In the genomic region with DNA sequence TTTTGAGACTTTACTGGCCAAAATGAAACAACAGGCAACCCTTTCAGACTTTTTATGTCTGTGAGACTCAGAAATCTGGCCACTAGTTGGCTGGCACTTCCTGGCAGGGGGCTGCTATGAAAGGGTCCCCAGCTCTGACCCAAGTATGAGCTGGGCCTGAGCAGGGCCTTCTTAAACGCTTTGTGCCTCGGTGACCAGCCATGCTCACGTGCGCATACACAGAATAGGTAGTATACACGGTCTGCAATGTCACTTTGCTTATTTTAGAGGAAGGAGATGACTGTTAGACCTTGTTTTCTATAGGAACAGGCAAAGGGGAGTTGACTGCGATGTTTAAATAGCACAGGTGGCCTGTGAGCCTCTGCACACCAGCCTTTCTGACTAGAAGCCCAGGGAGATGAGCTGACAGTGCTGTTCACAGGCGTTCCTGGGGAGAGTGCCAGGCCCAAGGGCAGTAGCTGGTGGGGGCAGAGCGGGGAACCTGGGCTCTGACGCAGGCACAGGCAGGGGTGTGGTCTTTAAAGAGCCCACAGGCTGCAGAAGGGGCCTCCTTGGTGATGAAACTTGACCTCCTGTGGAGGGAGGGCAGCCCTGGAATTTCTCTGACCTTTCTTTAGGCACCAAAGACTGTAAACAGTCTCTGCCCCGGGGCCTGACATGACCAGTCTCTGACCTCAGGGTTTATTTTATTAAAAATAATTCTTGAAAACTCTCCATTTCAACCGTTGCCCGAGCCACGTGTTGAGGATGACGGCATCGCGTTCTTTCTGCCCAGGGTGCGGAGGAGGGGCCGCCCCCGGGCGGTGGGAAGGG, we compare ENCODE assay signal across 9 cellular contexts.
DNase-seq lines count a peak whose midpoint lies in the region; ATAC-seq and TF ChIP-seq lines count a peak whose summit lies in the region.
"Had no signal": no experiment of that assay in that cellular context is flagged by ENCODE, and none has a peak within 500 bp of the region (broad histone marks: within the 10 kb centered on the region; RNA-seq: fewer than 3 reads in every experiment).

No MANE protein-coding gene starts in this region.

- H3K27me3 ChIP-seq in muscle layer of colon (ENCODE audit: control insufficient read depth in 1 of 2, insufficient read depth in 2 of 2, low read length in 2 of 2), result no peaks in the 10 kb centered on the region

- no peak overlapping the region for H3K9ac ChIP-seq in muscle layer of colon (ENCODE audit: low read length)

- no peaks in the 10 kb centered on the region for H3K36me3 ChIP-seq in muscle layer of colon (ENCODE audit: insufficient read depth, low read length)

- DNase-seq in NCI-H460 (ENCODE audit: extremely low read depth, low read depth) (peak; percentile 88), fibroblast of mammary gland (ENCODE audit: low read depth) (peak; percentile 17), ureter (ENCODE audit: low spot score) (peak; percentile 81), kidney glomerular epithelial cell (lab: John Stamatoyannopoulos, UW) (no peak)
- no peak for DNase-seq in activated naive CD4-positive, alpha-beta T cell treated with anti-CD3 and anti-CD28 coated beads, Interleukin-2, amount 50 U/mL, for 16 hours
- DNase-seq: NCI-H446 had no signal

- ATAC-seq in GM18907 (IDR thresholded peaks at IDR 0.05; ENCODE audit: unreplicated experiment) (no peak), HG03460 (IDR thresholded peaks at IDR 0.05; ENCODE audit: unreplicated experiment) (no peak)

- no peaks in the 10 kb centered on the region for H3K9me3 ChIP-seq in muscle layer of colon (ENCODE audit: low read length)

- H3K27ac ChIP-seq in muscle layer of colon (ENCODE audit: low read depth, low read length), result peak overlapping the region; percentile 60

- no peak for TF ChIP-seq CTCF in fibroblast of mammary gland (conservative IDR thresholded peaks at IDR 0.05; ENCODE audit: control insufficient read depth, insufficient read depth, low read depth, low read length)

- peaks cover 47% of the 10 kb centered on the region for H3K4me1 ChIP-seq in muscle layer of colon (ENCODE audit: insufficient read depth, low read length)

- H3K4me3 ChIP-seq in fibroblast of mammary gland (ENCODE audit: control insufficient read depth, low read depth, low read length) (no peak overlapping the region), muscle layer of colon (ENCODE audit: low read depth in 1 of 2, low read length in 2 of 2) (no peak overlapping the region)

Comparison
In these comparisons a context has a peak if more than half of its experiments do, and no peak if none do; other contexts are left out.
1. DNase-seq: peak in NCI-H460 (single experiment), fibroblast of mammary gland (single experiment) and ureter (single experiment); none in activated naive CD4-positive, alpha-beta T cell treated with anti-CD3 and anti-CD28 coated beads, Interleukin-2, amount 50 U/mL, for 16 hours (single experiment) and kidney glomerular epithelial cell (single experiment).